14 cellular contexts compared by ENCODE assay signal in genomic region chr3:173732237-173732636, GRCh38.
DNase-seq lines count a peak whose midpoint lies in the region; ATAC-seq, FAIRE-seq and TF ChIP-seq lines count a peak whose summit lies in the region.
"Had no signal": no experiment of that assay in that cellular context is flagged by ENCODE, and none has a peak within 500 bp of the region (broad histone marks: within the 10 kb centered on the region; RNA-seq: fewer than 3 reads in every experiment).

No MANE protein-coding gene starts in this region.

- no peaks in the 10 kb centered on the region for H3K9me3 Mint-ChIP-seq in GM23338
- H3K9me3 Mint-ChIP-seq in activated T-helper 17 cell treated with anti-CD3 and anti-CD28 coated beads, Interleukin-2, amount 50 U/mL, for 72 hours: peaks cover under 1% of the 10 kb centered on the region

- no peak overlapping the region for H2AFZ ChIP-seq in GM23338

- DNase-seq in AG04450 (ENCODE audit: low read depth, low spot score): peak; percentile 15
- peak; percentile 26 for DNase-seq in GM23338 (ENCODE audit: low spot score)
- DNase-seq in SK-N-DZ (ENCODE audit: low spot score): peak; percentile 33
- peak; percentile 5 to 34 for DNase-seq in hippocampal formation (lab: John Stamatoyannopoulos, UW)
- DNase-seq in GM12892 (ENCODE audit: insufficient read length): no peak
- no peak for DNase-seq in GM19240 (ENCODE audit: insufficient read length, low spot score)
- DNase-seq: activated naive CD4-positive, alpha-beta T cell; brain microvascular endothelial cell; effector CD8-positive, alpha-beta T cell; foreskin keratinocyte; naive thymus-derived CD8-positive, alpha-beta T cell; T-helper 2 cell had no signal

- FAIRE-seq in GM12892 (lab: Jason Lieb, UNC): no peak

- H3K9me3 ChIP-seq in AG04450 (ENCODE audit: control insufficient read depth, insufficient read depth, low read length): no peaks in the 10 kb centered on the region

- no peak overlapping the region for H3K27ac Mint-ChIP-seq in GM23338
- H3K27ac Mint-ChIP-seq in activated T-helper 17 cell treated with anti-CD3 and anti-CD28 coated beads, Interleukin-2, amount 50 U/mL, for 72 hours: no peak overlapping the region
- H3K27ac Mint-ChIP-seq: naive thymus-derived CD8-positive, alpha-beta T cell had no signal

- no peak overlapping the region for H3K4me2 ChIP-seq in GM23338

- H3K4me3 Mint-ChIP-seq in GM23338: no peak overlapping the region
- no peak overlapping the region for H3K4me3 Mint-ChIP-seq in activated T-helper 17 cell treated with anti-CD3 and anti-CD28 coated beads, Interleukin-2, amount 50 U/mL, for 72 hours
- H3K4me3 Mint-ChIP-seq: naive thymus-derived CD8-positive, alpha-beta T cell had no signal

- TF ChIP-seq CTCF in AG04450 (IDR thresholded peaks at IDR 0.05; ENCODE audit: low read depth, low read length) (no peak), GM23338 (conservative IDR thresholded peaks at IDR 0.05; ENCODE audit: low read depth in 2 of 2) (no peak)

- no peaks in the 10 kb centered on the region for H3K36me3 Mint-ChIP-seq in GM23338 (ENCODE audit: low read depth)
- no peaks in the 10 kb centered on the region for H3K36me3 Mint-ChIP-seq in activated T-helper 17 cell treated with anti-CD3 and anti-CD28 coated beads, Interleukin-2, amount 50 U/mL, for 72 hours (ENCODE audit: low read depth)
- H3K36me3 Mint-ChIP-seq: naive thymus-derived CD8-positive, alpha-beta T cell had no signal

- peaks cover 16% of the 10 kb centered on the region for H3K4me1 Mint-ChIP-seq in GM23338
- no peaks in the 10 kb centered on the region for H3K4me1 Mint-ChIP-seq in activated T-helper 17 cell treated with anti-CD3 and anti-CD28 coated beads, Interleukin-2, amount 50 U/mL, for 72 hours
- H3K4me1 Mint-ChIP-seq: naive thymus-derived CD8-positive, alpha-beta T cell had no signal

- H3K36me3 ChIP-seq in GM23338 (ENCODE audit: insufficient read depth): no peaks in the 10 kb centered on the region
- H3K36me3 ChIP-seq: brain microvascular endothelial cell had no signal

- no peaks in the 10 kb centered on the region for H3K9me2 ChIP-seq in GM23338 (ENCODE audit: insufficient read depth)

- H3K27ac ChIP-seq in AG04450 (ENCODE audit: low read depth, low read length): no peak overlapping the region
- H3K27ac ChIP-seq in GM23338 (ENCODE audit: low read depth): no peak overlapping the region
- H3K27ac ChIP-seq: brain microvascular endothelial cell, foreskin keratinocyte had no signal

- ATAC-seq in GM23338 (peak; percentile 23; the same call in 1 of the 3 replicates), GM21367 (IDR thresholded peaks at IDR 0.05; ENCODE audit: unreplicated experiment) (no peak)
- ATAC-seq in activated T-helper 17 cell treated with anti-CD3 and anti-CD28 coated beads, Interleukin-2, amount 50 U/mL, for 72 hours (replicated peaks): no peak
- ATAC-seq: naive thymus-derived CD8-positive, alpha-beta T cell had no signal

- no peak overlapping the region for H3K4me3 ChIP-seq in AG04450 (ENCODE audit: low read depth, low read length)
- H3K4me3 ChIP-seq in GM23338: no peak overlapping the region

- TF ChIP-seq POLR2A in GM12892 (IDR thresholded peaks at IDR 0.05; ENCODE audit: low read depth, low read length): no peak

- H3K27me3 ChIP-seq in AG04450 (ENCODE audit: control insufficient read depth, insufficient read depth, low read length) (no peaks in the 10 kb centered on the region), GM23338 (ENCODE audit: insufficient read depth) (no peaks in the 10 kb centered on the region)
- H3K27me3 ChIP-seq: brain microvascular endothelial cell, foreskin keratinocyte had no signal

- H3K79me2 ChIP-seq in GM23338 (replicated peaks; ENCODE audit: insufficient read depth): no peaks in the 10 kb centered on the region

- no peaks in the 10 kb centered on the region for H3F3A ChIP-seq in GM23338 (replicated peaks; ENCODE audit: low read depth)

- H3K27me3 Mint-ChIP-seq in GM23338 (ENCODE audit: insufficient read depth, low read depth, poor library complexity): no peaks in the 10 kb centered on the region
- no peaks in the 10 kb centered on the region for H3K27me3 Mint-ChIP-seq in activated T-helper 17 cell treated with anti-CD3 and anti-CD28 coated beads, Interleukin-2, amount 50 U/mL, for 72 hours
- H3K27me3 Mint-ChIP-seq: naive thymus-derived CD8-positive, alpha-beta T cell had no signal

- peaks cover 11% of the 10 kb centered on the region for H3K4me1 ChIP-seq in GM23338 (ENCODE audit: insufficient read depth)
- H3K4me1 ChIP-seq: foreskin keratinocyte had no signal

- POLR2A ChIA-PET in AG04450 (lab: Yijun Ruan, JAX): no interaction called here

- CTCF ChIA-PET in AG04450 (lab: Charles Lee): interaction anchor here (1.0 to 2.1 kb wide), 6 partner anchors 9 to 271 kb away, joined by 3 to 12 read pairs (median 4); no protein-coding TSS in a partner anchor

- H4K20me1 ChIP-seq in GM23338 (replicated peaks; ENCODE audit: insufficient read depth): no peaks in the 10 kb centered on the region

TF ChIP-seq in GM23338, 12 proteins besides CTCF, POLR2A, EP300 and RAD21 (continues in another document):
- TF ChIP-seq ZNF114 (CRISPR knock-in tag; IDR thresholded peaks at IDR 0.05): no peak
- TF ChIP-seq POLR2AphosphoS5 (IDR thresholded peaks at IDR 0.05; ENCODE audit: low read depth): no peak
- TF ChIP-seq STAT1 (IDR thresholded peaks at IDR 0.05; ENCODE audit: unreplicated experiment): no peak
- no peak for TF ChIP-seq NANOG (IDR thresholded peaks at IDR 0.05; ENCODE audit: borderline replicate concordance)
- TF ChIP-seq ETS1 (IDR thresholded peaks at IDR 0.05): no peak
- no peak for TF ChIP-seq REST (IDR thresholded peaks at IDR 0.05; ENCODE audit: unreplicated experiment)
- TF ChIP-seq CREB1 (CRISPR knock-in tag; IDR thresholded peaks at IDR 0.05; ENCODE audit: low read depth): no peak

Comparison
In these comparisons a context has a peak if more than half of its experiments do, and no peak if none do; other contexts are left out.
1. DNase-seq: peak in AG04450 (single experiment), GM23338 (single experiment), SK-N-DZ (single experiment) and hippocampal formation (2 of 2); none in GM12892 (single experiment) and GM19240 (single experiment).